ENCODE assay signal across 23 cellular contexts in the genomic region with DNA sequence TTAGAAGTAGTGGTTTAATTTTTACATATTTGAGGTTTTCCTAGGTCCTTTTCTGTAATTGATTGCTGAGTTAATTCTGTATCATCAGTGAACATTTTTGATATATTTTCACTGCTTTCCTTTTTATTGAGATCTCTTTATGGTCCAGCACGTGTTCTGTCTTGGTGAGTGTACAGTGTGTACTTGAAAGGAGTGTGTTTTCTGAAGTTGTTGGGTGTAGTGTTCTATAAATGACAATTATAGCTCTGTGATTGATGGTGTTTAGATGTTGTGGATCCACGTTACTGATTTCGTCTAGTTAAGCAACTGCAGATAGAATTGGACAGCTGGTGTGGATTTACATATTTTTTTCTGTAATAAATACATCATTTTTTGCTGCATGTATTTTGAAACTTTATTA. TPM values are rescaled to one million over a fixed set of nuclear protein-coding genes. Genes with fewer than 3 reads are reported as not detected.
DNase-seq lines count a peak whose midpoint lies in the region; ATAC-seq, FAIRE-seq and TF ChIP-seq lines count a peak whose summit lies in the region.
"Had no signal": no experiment of that assay in that cellular context is flagged by ENCODE, and none has a peak within 500 bp of the region (broad histone marks: within the 10 kb centered on the region; RNA-seq: fewer than 3 reads in every experiment).

No MANE protein-coding gene starts in this region.

- no peaks in the 10 kb centered on the region; the same call in 1 of the 2 replicates for H4K20me1 ChIP-seq in GM12878 (ENCODE audit: control insufficient read depth, insufficient read depth)

- no peak overlapping the region for H3K4me2 ChIP-seq in GM12878 (ENCODE audit: control insufficient read depth, insufficient read depth)

- H3K27me3 Mint-ChIP-seq in activated naive CD8-positive, alpha-beta T cell: no peaks in the 10 kb centered on the region
- H3K27me3 Mint-ChIP-seq in activated naive CD8-positive, alpha-beta T cell treated with anti-CD3 and anti-CD28 coated beads, Interleukin-2, amount 50 U/mL, for 24 hours: no peaks in the 10 kb centered on the region
- H3K27me3 Mint-ChIP-seq in mesothelial cell of epicardium (ENCODE audit: low read depth): no peaks in the 10 kb centered on the region
- H3K27me3 Mint-ChIP-seq: activated naive CD8-positive, alpha-beta T cell treated with anti-CD3 and anti-CD28 coated beads for 36 hours; CD4-positive, alpha-beta T cell; natural killer cell treated with Interleukin-12 subunit alpha and Interleukin-12 subunit beta and Interleukin-15 and Interleukin-18, amount 100 ng/mL, for 72 hours had no signal

- BruUV-seq in GM12878 (replicated peaks; lab: Mats Ljungman, UMichigan): no TSS peak

- H3K27ac Mint-ChIP-seq in activated naive CD8-positive, alpha-beta T cell: no peak overlapping the region
- no peak overlapping the region for H3K27ac Mint-ChIP-seq in activated naive CD8-positive, alpha-beta T cell treated with anti-CD3 and anti-CD28 coated beads, Interleukin-2, amount 50 U/mL, for 24 hours
- peak overlapping the region; percentile 60 for H3K27ac Mint-ChIP-seq in mesothelial cell of epicardium
- H3K27ac Mint-ChIP-seq: natural killer cell treated with Interleukin-12 subunit alpha and Interleukin-12 subunit beta and Interleukin-15 and Interleukin-18, amount 100 ng/mL, for 72 hours had no signal

- no peak for TF ChIP-seq POLR2A in GM12878 (IDR thresholded peaks at IDR 0.05; ENCODE audit: low read depth, low read length)

- H3K27ac ChIP-seq in GM12878 (ENCODE audit: control insufficient read depth, insufficient read depth): no peak overlapping the region
- H3K27ac ChIP-seq: prostate gland, spleen, WERI-Rb-1 had no signal

- peaks cover 88% of the 10 kb centered on the region for H3K79me2 ChIP-seq in GM12878 (ENCODE audit: control insufficient read depth, insufficient read depth, low read length)

- TF ChIP-seq EP300 in GM12878 (IDR thresholded peaks at IDR 0.05; ENCODE audit: borderline replicate concordance in 1 of 2, control insufficient read depth in 1 of 2, low read depth in 2 of 2, low read length in 2 of 2): no peak

- RAD21 ChIA-PET in GM12878 (lab: Charles Lee; ENCODE audit: unreplicated experiment): interaction anchor here (0.6 kb wide), 1 partner anchor 142 kb away, joined by 3 read pairs; no protein-coding TSS in a partner anchor

- H3K4me1 Mint-ChIP-seq in activated naive CD8-positive, alpha-beta T cell (ENCODE audit: low read depth): peaks cover 86% of the 10 kb centered on the region
- H3K4me1 Mint-ChIP-seq in activated naive CD8-positive, alpha-beta T cell treated with anti-CD3 and anti-CD28 coated beads, Interleukin-2, amount 50 U/mL, for 24 hours: peaks cover 75% of the 10 kb centered on the region
- peaks cover 31% of the 10 kb centered on the region for H3K4me1 Mint-ChIP-seq in mesothelial cell of epicardium

- no peaks in the 10 kb centered on the region for H3K9me3 Mint-ChIP-seq in activated naive CD8-positive, alpha-beta T cell (ENCODE audit: low read depth)
- no peaks in the 10 kb centered on the region for H3K9me3 Mint-ChIP-seq in activated naive CD8-positive, alpha-beta T cell treated with anti-CD3 and anti-CD28 coated beads, Interleukin-2, amount 50 U/mL, for 24 hours
- H3K9me3 Mint-ChIP-seq in mesothelial cell of epicardium: peaks cover 3% of the 10 kb centered on the region
- H3K9me3 Mint-ChIP-seq: activated naive CD8-positive, alpha-beta T cell treated with anti-CD3 and anti-CD28 coated beads for 36 hours; activated T-cell treated with anti-CD3 and anti-CD28 coated beads, Interleukin-2, amount 50 U/mL, for 4 hours; CD4-positive, alpha-beta T cell; natural killer cell treated with Interleukin-12 subunit alpha and Interleukin-12 subunit beta and Interleukin-15 and Interleukin-18, amount 100 ng/mL, for 72 hours had no signal

- SMC1A ChIA-PET in GM12878 (lab: Charles Lee; ENCODE audit: uncharacterized antibody, unreplicated experiment): interaction anchor here (1.0 to 4.6 kb wide), 6 partner anchors 9 to 98 kb away, joined by 3 to 21 read pairs (median 8); no protein-coding TSS in a partner anchor

- intact Hi-C loops in GM12878 (cut with micrococcal nuclease; ENCODE audit: unreplicated experiment): no loop called here

- no peak overlapping the region for H3K4me3 ChIP-seq in GM12878
- H3K4me3 ChIP-seq: dorsolateral prefrontal cortex, lung, prostate gland, spleen had no signal

- peaks cover 13% of the 10 kb centered on the region; the same call in 1 of the 2 replicates for H3K4me1 ChIP-seq in GM12878 (ENCODE audit: control insufficient read depth, insufficient read depth, low read length)

- H3K36me3 Mint-ChIP-seq in activated naive CD8-positive, alpha-beta T cell: peaks cover 8% of the 10 kb centered on the region
- peaks cover 30% of the 10 kb centered on the region for H3K36me3 Mint-ChIP-seq in activated naive CD8-positive, alpha-beta T cell treated with anti-CD3 and anti-CD28 coated beads, Interleukin-2, amount 50 U/mL, for 24 hours (ENCODE audit: low read depth)
- peaks cover 13% of the 10 kb centered on the region for H3K36me3 Mint-ChIP-seq in mesothelial cell of epicardium
- H3K36me3 Mint-ChIP-seq: natural killer cell treated with Interleukin-12 subunit alpha and Interleukin-12 subunit beta and Interleukin-15 and Interleukin-18, amount 100 ng/mL, for 72 hours had no signal

- 67% methylated on average over 3 of the region's 3 CpGs for WGBS in GM12878 (ENCODE audit: insufficient coverage, insufficient replicate concordance, low lambda C conversion rate, missing lambda C conversion rate)

- FAIRE-seq in GM12878 (lab: Jason Lieb, UNC) (no peak), urothelium cell line (lab: Jason Lieb, UNC) (no peak)
- FAIRE-seq: GM18507 had no signal

- CTCF ChIA-PET in GM12878 (lab: Yijun Ruan, JAX): interaction anchor here (0.6 to 4.8 kb wide), 3 partner anchors 22 to 31 kb away, joined by 3 to 22 read pairs (median 5); no protein-coding TSS in a partner anchor

- TF ChIP-seq CTCF in GM12878 (IDR thresholded peaks at IDR 0.05 in 2 of 3, conservative IDR thresholded peaks at IDR 0.05 in 1 of 3; ENCODE audit: control insufficient read depth in 2 of 3, extremely low read depth in 1 of 3, insufficient read depth in 1 of 3, low read depth in 3 of 3, low read length in 3 of 3) (no peak), mesothelial cell of epicardium (IDR thresholded peaks at IDR 0.05; ENCODE audit: unreplicated experiment) (no peak)

- DNase-seq in activated naive CD8-positive, alpha-beta T cell treated with anti-CD3 and anti-CD28 coated beads, Interleukin-2, amount 50 U/mL, for 24 hours: no peak
- DNase-seq in GM12878 (ENCODE audit: low read depth, low spot score) (no peak), mesothelial cell of epicardium (ENCODE audit: low spot score in 2 of 2, unreplicated experiment in 2 of 2) (no peak), cerebellar cortex (ENCODE audit: low spot score) (no peak), OCI-M2 (lab: John Stamatoyannopoulos, UW; ENCODE audit: unreplicated experiment) (no peak), urothelium cell line (ENCODE audit: low spot score) (no peak)
- DNase-seq: activated CD4-positive, alpha-beta T cell treated with anti-CD3 and anti-CD28 coated beads, Interleukin-2, amount 50 U/mL, for 48 hours; activated naive CD8-positive, alpha-beta T cell treated with anti-CD3 and anti-CD28 coated beads for 36 hours; activated T-cell treated with anti-CD3 and anti-CD28 coated beads, Interleukin-2, amount 50 U/mL, for 4 hours; CD4-positive, alpha-beta T cell; dorsolateral prefrontal cortex; MV-4-11; NCI-H2081 treated with DMSO at 0.1 percent for 48 hours; NCI-H526; Right ventricle myocardium superior; spleen; WERI-Rb-1 had no signal

- H3K36me3 ChIP-seq in GM12878 (ENCODE audit: control insufficient read depth in 2 of 2, insufficient read depth in 2 of 2, low read length in 1 of 2): peaks cover 0 to 2% of the 10 kb centered on the region in 2 experiments; a peak in 3 of 4 replicates
- H3K36me3 ChIP-seq: prostate gland, WERI-Rb-1 had no signal

- POLR2A ChIA-PET in GM12878 (lab: Charles Lee): interaction anchor here (1.4 to 1.6 kb wide), 2 partner anchors 15 to 19 kb away, joined by 3 to 4 read pairs; no protein-coding TSS in a partner anchor

- in situ Hi-C loops in GM12878 (cut with MboI): no loop called here

- H3K9ac ChIP-seq in GM12878 (ENCODE audit: control insufficient read depth, insufficient read depth, low read length): no peak overlapping the region

- H3K9me3 ChIP-seq in GM12878 (replicated peaks; ENCODE audit: control insufficient read depth, insufficient read depth, low read length): no peaks in the 10 kb centered on the region
- H3K9me3 ChIP-seq: prostate gland, spleen had no signal

- ATAC-seq in activated naive CD8-positive, alpha-beta T cell treated with anti-CD3 and anti-CD28 coated beads, Interleukin-2, amount 50 U/mL, for 24 hours: no peak
- ATAC-seq in GM12878 (0 out of 3 replicates have a peak, but pooled peaks have one; percentile 12), GM18502 (IDR thresholded peaks at IDR 0.05; ENCODE audit: poor library complexity, unreplicated experiment) (no peak)
- ATAC-seq: activated T-cell treated with anti-CD3 and anti-CD28 coated beads, Interleukin-2, amount 50 U/mL, for 4 hours; natural killer cell treated with Interleukin-12 subunit alpha and Interleukin-12 subunit beta and Interleukin-15 and Interleukin-18, amount 100 ng/mL, for 72 hours had no signal

- H3K4me3 Mint-ChIP-seq in activated naive CD8-positive, alpha-beta T cell: peak overlapping the region; percentile 33
- H3K4me3 Mint-ChIP-seq in activated naive CD8-positive, alpha-beta T cell treated with anti-CD3 and anti-CD28 coated beads, Interleukin-2, amount 50 U/mL, for 24 hours: no peak overlapping the region
- H3K4me3 Mint-ChIP-seq in mesothelial cell of epicardium: no peak overlapping the region
- H3K4me3 Mint-ChIP-seq: activated naive CD8-positive, alpha-beta T cell treated with anti-CD3 and anti-CD28 coated beads for 36 hours; activated T-cell treated with anti-CD3 and anti-CD28 coated beads, Interleukin-2, amount 50 U/mL, for 4 hours; CD4-positive, alpha-beta T cell; natural killer cell treated with Interleukin-12 subunit alpha and Interleukin-12 subunit beta and Interleukin-15 and Interleukin-18, amount 100 ng/mL, for 72 hours had no signal

- H2AFZ ChIP-seq in GM12878 (ENCODE audit: control insufficient read depth, low read depth, low read length): no peak overlapping the region

- no peak for TF ChIP-seq RAD21 in GM12878 (IDR thresholded peaks at IDR 0.05; ENCODE audit: insufficient read depth, low read depth, low read length)

- no peaks in the 10 kb centered on the region for H3K27me3 ChIP-seq in GM12878 (replicated peaks in 1 of 2; ENCODE audit: control insufficient read depth in 2 of 2, insufficient read depth in 2 of 2, low read length in 1 of 2)
- H3K27me3 ChIP-seq: dorsolateral prefrontal cortex, spleen had no signal

RNA-seq across cellular contexts. Expression of a gene that starts 32.7 kb away (rescaled TPM):
- total RNA-seq in GM12878 (2013; cell fraction: nucleolus; rRNA removed): 90.3 and 96.0 TPM in 2 replicates
- total RNA-seq in GM12878 (2014; rRNA removed) (97.1 and 100 TPM in 2 replicates), GM12878 (2014; rRNA removed; fragmentation: Illumina TruSeq; extraction: Trizol) (78.2 and 80.7 TPM in 2 replicates), GM12878 (2021) (108 and 113 TPM in 2 replicates), mesothelial cell of epicardium (59.3 to 62.5 TPM (median 60.9 TPM) in 3 replicates)
- polyA plus RNA-seq in GM12878 (2011; ENCODE audit: low read depth): 33.7 TPM
- polyA plus RNA-seq in GM12878 (2011; rRNA removed) (228 and 243 TPM in 2 replicates), GM12878 (2014; fragmentation: Illumina TruSeq; extraction: Trizol) (78.4 and 96.3 TPM in 2 replicates), GM12878 (2014; fragmentation: Nextera tagmentation; extraction: Ambion mirVana) (10 to 100 TPM; 28.6 to 53.2 TPM), GM12878 (2014; rRNA removed) (76.3 and 82.7 TPM in 2 replicates), GM12878 (2016; fragmentation: Nextera tagmentation; extraction: Ambion mirVana) (1 to 10 TPM; 7.3 to 8.8 TPM)
- polyA plus RNA-seq in GM12878 (2011; cell fraction: cytosol; rRNA removed): 200 and 228 TPM in 2 replicates
- polyA plus RNA-seq in GM12878 (2011; cell fraction: nucleus; rRNA removed): 112 and 150 TPM in 2 replicates
- 32.7 and 53.4 TPM in 2 replicates for polyA plus RNA-seq in GM12878 (2012)
- polyA minus RNA-seq in GM12878 (2011; rRNA and poly(A)+ RNA removed): 410 and 440 TPM in 2 replicates
- 96.4 and 106 TPM in 2 replicates for polyA minus RNA-seq in GM12878 (2011; cell fraction: cytosol; rRNA and poly(A)+ RNA removed)
- 68.8 and 110 TPM in 2 replicates for polyA minus RNA-seq in GM12878 (2011; cell fraction: nucleus; rRNA and poly(A)+ RNA removed)
